Comparison of ENCODE assay signal across 27 cellular contexts in the genomic region with DNA sequence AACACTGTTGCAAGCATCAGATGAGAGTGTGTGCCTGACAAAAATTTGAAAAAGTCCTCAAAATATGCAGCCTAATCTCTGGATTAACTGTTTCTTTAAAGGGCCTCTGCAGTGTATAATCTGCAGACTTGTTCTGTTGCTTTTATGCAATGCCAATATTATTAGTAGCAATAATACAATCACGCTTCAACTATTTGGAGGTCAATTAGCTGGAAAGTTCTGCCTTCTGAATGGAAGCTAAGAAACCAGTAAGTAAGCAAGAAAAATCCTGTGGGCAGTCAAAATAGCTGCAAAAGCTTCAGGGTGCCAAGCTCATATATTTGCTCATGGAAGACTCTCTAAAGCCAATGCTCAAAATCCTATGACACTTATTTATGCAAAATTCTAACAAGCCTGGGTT.
"Had no signal": no experiment of that assay in that cellular context is flagged by ENCODE, and none has a peak within 500 bp of the region (broad histone marks: within the 10 kb centered on the region; RNA-seq: fewer than 3 reads in every experiment).

No MANE protein-coding gene starts in this region.

- H3K27ac ChIP-seq: left lung, lower lobe of right lung, parathyroid adenoma, psoas muscle, right atrium auricular region, right lobe of liver, skin epidermis, suprapubic skin, thoracic aorta, tibial artery, uterus had no signal

- H3K9ac ChIP-seq: parathyroid adenoma had no signal

- H3K4me3 ChIP-seq: left lung, lower lobe of right lung, mucosa of descending colon, psoas muscle, right atrium auricular region, right lobe of liver, skin epidermis, suprapubic skin, thoracic aorta, tibial artery, uterus had no signal

- H3K79me2 ChIP-seq: parathyroid adenoma had no signal

- H3K27me3 ChIP-seq: left lung, right atrium auricular region, right lobe of liver, tibial artery, uterus had no signal

- H3K36me3 ChIP-seq: left lung, lower lobe of right lung, right atrium auricular region, right lobe of liver, suprapubic skin, thoracic aorta, tibial artery, uterus had no signal

- DNase-seq: hippocampal formation; kidney; left colon; left lung; lower lobe of right lung; mammary epithelial cell; mesendoderm; midbrain; mucosa of descending colon; naive thymus-derived CD4-positive, alpha-beta T cell; nucleus accumbens; psoas muscle; right lobe of liver; stimulated activated CD4-positive, alpha-beta T cell treated with anti-CD3 and anti-CD28 coated beads, Interleukin-12 subunit alpha, Interleukin-12 subunit beta, amount 100 ng/mL, for 4 hours; stimulated activated CD4-positive, alpha-beta T cell treated with anti-CD3 and anti-CD28 coated beads, Interleukin-15, amount 100 ng/mL, for 24 hours; stimulated activated CD4-positive, alpha-beta T cell treated with anti-CD3 and anti-CD28 coated beads, Interleukin-2, amount 100 ng/mL, for 24 hours; stimulated activated CD4-positive, alpha-beta T cell treated with anti-CD3 and anti-CD28 coated beads, Interleukin-4, amount 100 ng/mL, for 1 hour; stimulated activated naive B cell treated with anti-CD40 and anti-IgM and Interleukin-4, amounts not matched to agents 10 μg/mL and 1 μg/mL and 100 μg/mL, for 72 hours; stimulated activated naive CD8-positive, alpha-beta T cell treated with anti-CD3 and anti-CD28 coated beads, Interleukin-15, Interleukin-2, amounts not matched to agents 100 U/mL and 50 U/mL, for 24 hours; tibial artery; trophoblast cell; uterus had no signal

- H3K4me1 ChIP-seq: parathyroid adenoma, psoas muscle had no signal

- H2AFZ ChIP-seq: parathyroid adenoma had no signal

- H3K9me3 ChIP-seq: left lung, lower lobe of right lung, mucosa of descending colon, psoas muscle, right atrium auricular region, right lobe of liver, suprapubic skin, thoracic aorta, tibial artery, uterus had no signal
